In genomic region chr2:121955313-121956211, GRCh38 we compare ENCODE assay signal across 2 cellular contexts.
TF ChIP-seq lines count a peak whose summit lies in the region.

No MANE protein-coding gene starts in this region.

TF ChIP-seq in SK-N-SH, 30 proteins besides CTCF, POLR2A, EP300 and RAD21 (continued from another document):
- TF ChIP-seq, protein P1, sequence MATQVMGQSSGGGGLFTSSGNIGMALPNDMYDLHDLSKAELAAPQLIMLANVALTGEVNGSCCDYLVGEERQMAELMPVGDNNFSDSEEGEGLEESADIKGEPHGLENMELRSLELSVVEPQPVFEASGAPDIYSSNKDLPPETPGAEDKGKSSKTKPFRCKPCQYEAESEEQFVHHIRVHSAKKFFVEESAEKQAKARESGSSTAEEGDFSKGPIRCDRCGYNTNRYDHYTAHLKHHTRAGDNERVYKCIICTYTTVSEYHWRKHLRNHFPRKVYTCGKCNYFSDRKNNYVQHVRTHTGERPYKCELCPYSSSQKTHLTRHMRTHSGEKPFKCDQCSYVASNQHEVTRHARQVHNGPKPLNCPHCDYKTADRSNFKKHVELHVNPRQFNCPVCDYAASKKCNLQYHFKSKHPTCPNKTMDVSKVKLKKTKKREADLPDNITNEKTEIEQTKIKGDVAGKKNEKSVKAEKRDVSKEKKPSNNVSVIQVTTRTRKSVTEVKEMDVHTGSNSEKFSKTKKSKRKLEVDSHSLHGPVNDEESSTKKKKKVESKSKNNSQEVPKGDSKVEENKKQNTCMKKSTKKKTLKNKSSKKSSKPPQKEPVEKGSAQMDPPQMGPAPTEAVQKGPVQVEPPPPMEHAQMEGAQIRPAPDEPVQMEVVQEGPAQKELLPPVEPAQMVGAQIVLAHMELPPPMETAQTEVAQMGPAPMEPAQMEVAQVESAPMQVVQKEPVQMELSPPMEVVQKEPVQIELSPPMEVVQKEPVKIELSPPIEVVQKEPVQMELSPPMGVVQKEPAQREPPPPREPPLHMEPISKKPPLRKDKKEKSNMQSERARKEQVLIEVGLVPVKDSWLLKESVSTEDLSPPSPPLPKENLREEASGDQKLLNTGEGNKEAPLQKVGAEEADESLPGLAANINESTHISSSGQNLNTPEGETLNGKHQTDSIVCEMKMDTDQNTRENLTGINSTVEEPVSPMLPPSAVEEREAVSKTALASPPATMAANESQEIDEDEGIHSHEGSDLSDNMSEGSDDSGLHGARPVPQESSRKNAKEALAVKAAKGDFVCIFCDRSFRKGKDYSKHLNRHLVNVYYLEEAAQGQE (IDR thresholded peaks at IDR 0.05; ENCODE audit: low read depth, low read length) = no peak
- TF ChIP-seq ZBTB33 (IDR thresholded peaks at IDR 0.05; ENCODE audit: borderline replicate concordance, low read depth) (no peak), FOXM1 (IDR thresholded peaks at IDR 0.05; ENCODE audit: low read depth) (no peak), MXI1 (IDR thresholded peaks at IDR 0.05; ENCODE audit: low read depth, low read length) (peak; percentile 73; the same call in 1 of the 2 replicates), MEF2A (IDR thresholded peaks at IDR 0.05; ENCODE audit: borderline replicate concordance, low read depth) (no peak), FOXJ3 (CRISPR knock-in tag; IDR thresholded peaks at IDR 0.05) (peak; percentile 43), MAX (IDR thresholded peaks at IDR 0.05; ENCODE audit: low read depth) (no peak), CHD2 (IDR thresholded peaks at IDR 0.05; ENCODE audit: low read length, partially characterized antibody) (peak; percentile 57), SIN3A (IDR thresholded peaks at IDR 0.05; ENCODE audit: borderline replicate concordance, low read depth, low read length) (no peak)

TF ChIP-seq in SK-N-SH treated with all-trans-retinoic acid at 6 μM for 48 hours, 23 proteins besides CTCF, POLR2A, EP300 and RAD21 (continued from another document):
- no peak for TF ChIP-seq TSHZ2 (CRISPR knock-in tag; IDR thresholded peaks at IDR 0.05)
- TF ChIP-seq TCF4 (CRISPR knock-in tag; IDR thresholded peaks at IDR 0.05; ENCODE audit: borderline replicate concordance) = no peak
- no peak for TF ChIP-seq ZNF565 (CRISPR knock-in tag; conservative IDR thresholded peaks at IDR 0.05; ENCODE audit: low read depth)
- TF ChIP-seq RARB (CRISPR knock-in tag; IDR thresholded peaks at IDR 0.05) = no peak
- TF ChIP-seq BACH2 (CRISPR knock-in tag; IDR thresholded peaks at IDR 0.05; ENCODE audit: borderline replicate concordance) = no peak
- no peak for TF ChIP-seq TOX (CRISPR knock-in tag; IDR thresholded peaks at IDR 0.05; ENCODE audit: borderline replicate concordance)
- TF ChIP-seq, protein P2, sequence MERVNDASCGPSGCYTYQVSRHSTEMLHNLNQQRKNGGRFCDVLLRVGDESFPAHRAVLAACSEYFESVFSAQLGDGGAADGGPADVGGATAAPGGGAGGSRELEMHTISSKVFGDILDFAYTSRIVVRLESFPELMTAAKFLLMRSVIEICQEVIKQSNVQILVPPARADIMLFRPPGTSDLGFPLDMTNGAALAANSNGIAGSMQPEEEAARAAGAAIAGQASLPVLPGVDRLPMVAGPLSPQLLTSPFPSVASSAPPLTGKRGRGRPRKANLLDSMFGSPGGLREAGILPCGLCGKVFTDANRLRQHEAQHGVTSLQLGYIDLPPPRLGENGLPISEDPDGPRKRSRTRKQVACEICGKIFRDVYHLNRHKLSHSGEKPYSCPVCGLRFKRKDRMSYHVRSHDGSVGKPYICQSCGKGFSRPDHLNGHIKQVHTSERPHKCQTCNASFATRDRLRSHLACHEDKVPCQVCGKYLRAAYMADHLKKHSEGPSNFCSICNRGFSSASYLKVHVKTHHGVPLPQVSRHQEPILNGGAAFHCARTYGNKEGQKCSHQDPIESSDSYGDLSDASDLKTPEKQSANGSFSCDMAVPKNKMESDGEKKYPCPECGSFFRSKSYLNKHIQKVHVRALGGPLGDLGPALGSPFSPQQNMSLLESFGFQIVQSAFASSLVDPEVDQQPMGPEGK (CRISPR knock-in tag; IDR thresholded peaks at IDR 0.05; ENCODE audit: borderline replicate concordance) = no peak
- no peak for TF ChIP-seq ZNF70 (CRISPR knock-in tag; IDR thresholded peaks at IDR 0.05)
- no peak for TF ChIP-seq POU6F1 (CRISPR knock-in tag; IDR thresholded peaks at IDR 0.05; ENCODE audit: borderline replicate concordance, low read depth)
- TF ChIP-seq ZFP3 (CRISPR knock-in tag; IDR thresholded peaks at IDR 0.05) = no peak
- no peak for TF ChIP-seq ARNTL (CRISPR knock-in tag; IDR thresholded peaks at IDR 0.05; ENCODE audit: borderline replicate concordance, low read depth)
- no peak for TF ChIP-seq ZFP30 (CRISPR knock-in tag; IDR thresholded peaks at IDR 0.05)
